10 cellular contexts compared by ENCODE assay signal in the genomic region with DNA sequence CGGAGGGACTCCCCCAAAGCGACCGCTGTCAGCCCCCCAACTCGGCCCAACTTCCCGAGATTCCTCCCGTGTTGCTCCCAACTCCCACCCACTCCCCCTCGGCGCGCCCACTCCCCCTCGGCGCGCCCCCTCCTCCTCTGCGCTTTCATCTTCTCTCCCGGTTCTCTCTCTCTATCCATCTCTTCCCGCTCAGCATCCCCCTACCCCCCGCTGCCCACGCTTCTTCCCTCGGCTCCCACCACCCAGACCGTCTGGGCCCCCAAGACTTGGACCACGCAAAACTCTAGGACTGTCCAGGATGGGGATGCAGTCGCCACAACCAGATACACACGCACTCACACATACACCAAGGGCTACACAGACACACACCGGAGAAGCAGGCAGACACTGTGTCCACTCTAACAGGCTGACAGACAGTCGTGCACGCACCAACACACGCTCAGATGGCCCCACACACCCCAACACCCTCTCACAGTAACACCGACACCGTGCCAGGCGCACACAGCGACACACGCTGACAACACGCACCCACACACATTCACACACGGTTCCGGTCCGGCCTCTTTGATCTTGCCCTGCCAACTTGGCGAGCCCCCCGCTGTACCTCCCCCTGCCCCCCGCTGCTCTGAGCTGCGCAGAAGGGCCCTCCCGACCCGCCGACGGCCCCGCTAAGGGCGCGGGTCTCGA. TPM values are rescaled to one million over a fixed set of nuclear protein-coding genes. Genes with fewer than 3 reads are reported as not detected.
DNase-seq lines count a peak whose midpoint lies in the region; ATAC-seq and TF ChIP-seq lines count a peak whose summit lies in the region.
"Had no signal": no experiment of that assay in that cellular context is flagged by ENCODE, and none has a peak within 500 bp of the region (broad histone marks: within the 10 kb centered on the region; RNA-seq: fewer than 3 reads in every experiment).

No MANE protein-coding gene starts in this region.

- intact Hi-C loops in A673 (cut with micrococcal nuclease; ENCODE audit: unreplicated experiment), result no loop called here
- intact Hi-C loops in naive thymus-derived CD4-positive, alpha-beta T cell (cut with micrococcal nuclease), result no loop called here

- H3K4me3 Mint-ChIP-seq in IgD-negative memory B cell, result peak overlapping the region; percentile 20 to 91 (median 76)
- H3K4me3 Mint-ChIP-seq in naive thymus-derived CD4-positive, alpha-beta T cell, result peak overlapping the region; percentile 52 to 89 (median 80)

- no peaks in the 10 kb centered on the region for H3K9me3 Mint-ChIP-seq in IgD-negative memory B cell
- H3K9me3 Mint-ChIP-seq in naive thymus-derived CD4-positive, alpha-beta T cell, result no peaks in the 10 kb centered on the region

- H3K27ac ChIP-seq in A673 (ENCODE audit: low read depth, low read length, poor library complexity, severe bottlenecking) (no peak overlapping the region), coronary artery (no peak overlapping the region)
- H3K27ac ChIP-seq in naive thymus-derived CD4-positive, alpha-beta T cell (ENCODE audit: low read depth, low read length), result no peak overlapping the region

- peaks cover 60% of the 10 kb centered on the region for H3K27me3 ChIP-seq in A673 (replicated peaks; ENCODE audit: insufficient read depth, low read depth, low read length, poor library complexity)
- H3K27me3 ChIP-seq in naive thymus-derived CD4-positive, alpha-beta T cell (ENCODE audit: control insufficient read depth in 2 of 2, insufficient read depth in 2 of 2, low read length in 2 of 2), result peaks cover 0 to 15% of the 10 kb centered on the region in 2 donors

- H3K4me1 Mint-ChIP-seq in IgD-negative memory B cell, result peaks cover 6 to 12% (median 7%) of the 10 kb centered on the region in 3 donors
- peaks cover 6 to 25% (median 15%) of the 10 kb centered on the region in 7 donors for H3K4me1 Mint-ChIP-seq in naive thymus-derived CD4-positive, alpha-beta T cell

- POLR2A ChIA-PET in A673 (lab: Charles Lee; ENCODE audit: low non-redundant PET), result no interaction called here
- POLR2A ChIA-PET in naive thymus-derived CD4-positive, alpha-beta T cell (lab: Charles Lee), result no interaction called here

- no peaks in the 10 kb centered on the region for H3K36me3 ChIP-seq in A673 (ENCODE audit: insufficient read depth, low read length, poor library complexity, severe bottlenecking)
- no peaks in the 10 kb centered on the region for H3K36me3 ChIP-seq in naive thymus-derived CD4-positive, alpha-beta T cell (ENCODE audit: control insufficient read depth in 2 of 3, insufficient read depth in 3 of 3, low read length in 3 of 3)

- no peaks in the 10 kb centered on the region for H3K36me3 Mint-ChIP-seq in IgD-negative memory B cell
- H3K36me3 Mint-ChIP-seq in naive thymus-derived CD4-positive, alpha-beta T cell, result peaks cover 0 to 3% (median 0%) of the 10 kb centered on the region in 5 donors

- H3K9me3 ChIP-seq in A673 (ENCODE audit: low read depth, low read length, poor library complexity, severe bottlenecking), result no peaks in the 10 kb centered on the region
- no peaks in the 10 kb centered on the region for H3K9me3 ChIP-seq in naive thymus-derived CD4-positive, alpha-beta T cell (ENCODE audit: control insufficient read depth in 2 of 3, low read length in 3 of 3)

- H3K4me3 ChIP-seq in A673 (ENCODE audit: low read depth, low read length, poor library complexity, severe bottlenecking), result peak overlapping the region; percentile 36
- peak overlapping the region; percentile 83 for H3K4me3 ChIP-seq in coronary artery
- no peak overlapping the region for H3K4me3 ChIP-seq in naive thymus-derived CD4-positive, alpha-beta T cell (ENCODE audit: low read length)

- TF ChIP-seq CTCF in A673 (conservative IDR thresholded peaks at IDR 0.05; ENCODE audit: low read depth, low read length), result no peak
- TF ChIP-seq CTCF in coronary artery (IDR thresholded peaks at IDR 0.05), result no peak

- peaks cover 49% of the 10 kb centered on the region for H3K27me3 Mint-ChIP-seq in IgD-negative memory B cell
- peaks cover 49 to 82% (median 62%) of the 10 kb centered on the region in 5 donors for H3K27me3 Mint-ChIP-seq in naive thymus-derived CD4-positive, alpha-beta T cell

- peak overlapping the region in 1 of 3 donors; percentile 6 for H3K27ac Mint-ChIP-seq in IgD-negative memory B cell
- peak overlapping the region in 1 of 9 donors; percentile 40 for H3K27ac Mint-ChIP-seq in naive thymus-derived CD4-positive, alpha-beta T cell

- CTCF ChIA-PET in A673 (lab: Charles Lee), result no interaction called here
- CTCF ChIA-PET in naive thymus-derived CD4-positive, alpha-beta T cell (lab: Charles Lee), result interaction anchor here (0.6 kb wide), 1 partner anchor 1929 kb away, joined by 3 read pairs; no protein-coding TSS in a partner anchor

- BruUV-seq in A673 (replicated peaks; lab: Mats Ljungman, UMichigan), result no TSS peak

- DNase-seq in A673 (ENCODE audit: low spot score), result no peak
- DNase-seq in coronary artery (ENCODE audit: low spot score), result peak; percentile 62
- DNase-seq in naive thymus-derived CD4-positive, alpha-beta T cell, result no peak
- DNase-seq in NCI-H1105 (lab: John Stamatoyannopoulos, UW), result no peak
- no peak for DNase-seq in NOMO-1 treated with DMSO at 0.1 percent for 48 hours (lab: John Stamatoyannopoulos, UW; ENCODE audit: unreplicated experiment)

- H3K4me1 ChIP-seq in A673 (ENCODE audit: insufficient read depth, low read length, poor library complexity, severe bottlenecking), result peaks cover 4% of the 10 kb centered on the region
- H3K4me1 ChIP-seq in naive thymus-derived CD4-positive, alpha-beta T cell (ENCODE audit: control insufficient read depth in 2 of 2, insufficient read depth in 2 of 2, low read length in 2 of 2), result peaks cover 0 to 11% of the 10 kb centered on the region in 2 donors

- ATAC-seq in naive thymus-derived CD4-positive, alpha-beta T cell, result no peak
- no peak for ATAC-seq in GM21825 (IDR thresholded peaks at IDR 0.05; ENCODE audit: unreplicated experiment)
- ATAC-seq in GM19023 (IDR thresholded peaks at IDR 0.05; ENCODE audit: unreplicated experiment), result no peak

RNA-seq across cellular contexts. Expression of a gene that starts 1.1 kb away (rescaled TPM):
- not detected in 2 replicates for total RNA-seq in A673 (2021)
- not detected for polyA plus RNA-seq in IgD-negative memory B cell
- total RNA-seq in naive thymus-derived CD4-positive, alpha-beta T cell, result not detected
- not detected for polyA plus RNA-seq in naive thymus-derived CD4-positive, alpha-beta T cell
- total RNA-seq: mononuclear cell; T-helper 1 cell treated with Interleukin-12 subunit alpha and Interleukin-12 subunit beta and Interleukin-4 antibody, amounts not matched to agents 30 ng/mL and 1 ng/mL, for 36 hours had no signal
